21 cellular contexts compared by ENCODE assay signal in the genomic region with DNA sequence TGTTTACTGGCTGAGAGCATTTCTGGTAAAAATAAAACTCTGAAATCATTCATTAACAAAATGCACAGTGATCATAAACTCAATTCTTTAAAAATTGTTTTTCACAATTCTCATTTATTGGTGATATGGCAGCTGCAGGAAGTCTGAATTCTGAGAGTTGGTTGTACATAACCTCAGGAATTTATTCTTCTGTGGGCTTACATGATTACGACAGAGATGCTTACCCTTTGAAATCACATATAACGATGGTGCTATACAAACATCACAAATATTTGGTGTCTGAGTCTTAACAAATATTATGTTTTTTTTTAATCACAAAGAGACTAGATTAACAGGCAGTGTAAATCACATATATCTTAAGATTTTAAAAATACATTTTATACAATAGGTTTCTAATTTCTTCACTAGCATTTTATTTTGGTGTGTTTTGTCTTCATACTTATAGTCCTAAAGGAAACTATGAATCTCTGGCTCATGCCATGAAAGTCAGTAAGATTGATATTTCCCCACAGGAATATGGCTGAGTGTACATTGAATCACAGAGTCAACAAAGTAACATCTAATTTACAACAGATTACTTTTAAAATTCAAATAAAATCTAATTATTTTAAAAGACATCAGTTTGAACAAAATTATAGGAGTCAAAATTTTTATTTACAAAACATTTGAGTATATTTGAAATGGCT.
DNase-seq lines count a peak whose midpoint lies in the region; ATAC-seq, FAIRE-seq and TF ChIP-seq lines count a peak whose summit lies in the region.
"Had no signal": no experiment of that assay in that cellular context is flagged by ENCODE, and none has a peak within 500 bp of the region (broad histone marks: within the 10 kb centered on the region; RNA-seq: fewer than 3 reads in every experiment).

No MANE protein-coding gene starts in this region.

- CTCF ChIA-PET in activated CD4-positive, alpha-beta memory T cell treated with anti-CD3 and anti-CD28 coated beads for 36 hours (lab: Charles Lee) = no interaction called here

- H3K36me3 Mint-ChIP-seq in activated CD4-positive, alpha-beta memory T cell treated with anti-CD3 and anti-CD28 coated beads for 36 hours = no peaks in the 10 kb centered on the region
- H3K36me3 Mint-ChIP-seq: activated naive CD4-positive, alpha-beta T cell treated with anti-CD3 and anti-CD28 coated beads, Interleukin-2, amount 50 U/mL, for 72 hours; CD4-positive, alpha-beta memory T cell had no signal

- POLR2A ChIA-PET in activated CD4-positive, alpha-beta memory T cell treated with anti-CD3 and anti-CD28 coated beads for 36 hours (lab: Charles Lee) = no interaction called here

- H3K27me3 Mint-ChIP-seq in activated CD4-positive, alpha-beta memory T cell treated with anti-CD3 and anti-CD28 coated beads for 36 hours = no peaks in the 10 kb centered on the region
- H3K27me3 Mint-ChIP-seq: CD4-positive, alpha-beta memory T cell; naive thymus-derived CD4-positive, alpha-beta T cell had no signal

- DNase-seq in GM03348 (ENCODE audit: low spot score) (peak; percentile 28), RPMI7951 (ENCODE audit: low read depth) (peak; percentile 58), epithelial cell of prostate (ENCODE audit: low read depth, low spot score) (no peak), renal cortical epithelial cell (ENCODE audit: low read depth) (peak; percentile 71), GM12892 (ENCODE audit: insufficient read length) (no peak), COLO829 (ENCODE audit: low spot score) (no peak)
- DNase-seq in activated CD4-positive, alpha-beta memory T cell treated with anti-CD3 and anti-CD28 coated beads for 36 hours = no peak
- no peak for DNase-seq in stimulated activated naive CD8-positive, alpha-beta T cell treated with anti-CD3 and anti-CD28 coated beads, Interleukin-15, Interleukin-2, amounts not matched to agents 100 U/mL and 50 U/mL, for 24 hours
- DNase-seq: activated CD4-positive, CD25-positive, alpha-beta regulatory T cell; CD4-positive, alpha-beta memory T cell; GOT3; left lung; naive thymus-derived CD4-positive, alpha-beta T cell; NCI-H1105 treated with DMSO at 0.1 percent for 48 hours; psoas muscle; stimulated activated CD4-positive, alpha-beta T cell treated with anti-CD3 and anti-CD28 coated beads, Interleukin-2, amount 100 ng/mL, for 24 hours; thyroid gland had no signal

- H3K27ac Mint-ChIP-seq in activated CD4-positive, alpha-beta memory T cell treated with anti-CD3 and anti-CD28 coated beads for 36 hours = no peak overlapping the region
- H3K27ac Mint-ChIP-seq: activated naive CD4-positive, alpha-beta T cell treated with anti-CD3 and anti-CD28 coated beads, Interleukin-2, amount 50 U/mL, for 72 hours; CD4-positive, alpha-beta memory T cell; naive thymus-derived CD4-positive, alpha-beta T cell had no signal

- no peak for FAIRE-seq in GM12892 (lab: Jason Lieb, UNC)
- FAIRE-seq: endothelial cell of umbilical vein, GM18507 had no signal

- H3K9me3 Mint-ChIP-seq in activated CD4-positive, alpha-beta memory T cell treated with anti-CD3 and anti-CD28 coated beads for 36 hours = no peaks in the 10 kb centered on the region
- H3K9me3 Mint-ChIP-seq: activated naive CD4-positive, alpha-beta T cell treated with anti-CD3 and anti-CD28 coated beads, Interleukin-2, amount 50 U/mL, for 72 hours had no signal

- H3K4me3 Mint-ChIP-seq in activated CD4-positive, alpha-beta memory T cell treated with anti-CD3 and anti-CD28 coated beads for 36 hours = no peak overlapping the region
- H3K4me3 Mint-ChIP-seq: CD4-positive, alpha-beta memory T cell; naive thymus-derived CD4-positive, alpha-beta T cell had no signal

- no peak for ATAC-seq in stimulated activated naive CD8-positive, alpha-beta T cell treated with anti-CD3 and anti-CD28 coated beads, Interleukin-15, Interleukin-2, amounts not matched to agents 100 U/mL and 50 U/mL, for 24 hours
- ATAC-seq: activated naive CD4-positive, alpha-beta T cell treated with anti-CD3 and anti-CD28 coated beads, Interleukin-2, amount 50 U/mL, for 72 hours; left lung; naive thymus-derived CD4-positive, alpha-beta T cell; psoas muscle had no signal

- H3K27ac ChIP-seq in epithelial cell of prostate = peak overlapping the region; percentile 86
- H3K27ac ChIP-seq: hepatocyte, left lung, psoas muscle, thyroid gland had no signal

- intact Hi-C loops in activated CD4-positive, alpha-beta memory T cell treated with anti-CD3 and anti-CD28 coated beads for 36 hours (cut with micrococcal nuclease) = no loop called here

- H3K4me1 Mint-ChIP-seq in activated CD4-positive, alpha-beta memory T cell treated with anti-CD3 and anti-CD28 coated beads for 36 hours (ENCODE audit: low read depth) = no peaks in the 10 kb centered on the region
- H3K4me1 Mint-ChIP-seq: CD4-positive, alpha-beta memory T cell had no signal

- TF ChIP-seq POLR2A in GM12892 (IDR thresholded peaks at IDR 0.05; ENCODE audit: low read depth, low read length) = no peak

Comparison
In these comparisons a context has a peak if more than half of its experiments do, and no peak if none do; other contexts are left out.
1. DNase-seq: peak in GM03348 (single experiment), RPMI7951 (single experiment) and renal cortical epithelial cell (single experiment); none in epithelial cell of prostate (single experiment), activated CD4-positive, alpha-beta memory T cell treated with anti-CD3 and anti-CD28 coated beads for 36 hours (single experiment), GM12892 (single experiment), COLO829 (single experiment) and stimulated activated naive CD8-positive, alpha-beta T cell treated with anti-CD3 and anti-CD28 coated beads, Interleukin-15, Interleukin-2, amounts not matched to agents 100 U/mL and 50 U/mL, for 24 hours (single experiment).